Comparison of ENCODE assay signal across 30 cellular contexts in genomic region chr18:11834772-11835171, GRCh38.
"Had no signal": no experiment of that assay in that cellular context is flagged by ENCODE, and none has a peak within 500 bp of the region (broad histone marks: within the 10 kb centered on the region; RNA-seq: fewer than 3 reads in every experiment).

No MANE protein-coding gene starts in this region.

- ATAC-seq: Panc1, Right ventricle myocardium inferior, SK-N-SH treated with all-trans-retinoic acid at 6 μM for 48 hours, T-cell had no signal

- DNase-seq: Karpas-422, MM.1S, MV-4-11, NCI-H1092, NCI-H1105, NCI-H1417 treated with DMSO at 0.1 percent for 48 hours, NCI-H1436 treated with DMSO at 0.1 percent for 48 hours, NCI-H1694 treated with DMSO at 0.1 percent for 48 hours, NCI-H187 treated with DMSO at 0.1 percent for 48 hours, NCI-H2029, NCI-H2081, NCI-H2171 treated with DMSO at 0.1 percent for 48 hours, NCI-H2227 treated with DMSO at 0.1 percent for 48 hours, NCI-H345, NCI-H446, NCI-H510A treated with DMSO at 0.1 percent for 48 hours, NCI-H524 treated with DMSO at 0.1 percent for 48 hours, NCI-H526 treated with DMSO at 0.1 percent for 48 hours, NCI-H774, PC-9, SHP77, SIG-M5, SJCRH30, T-cell had no signal

- H3K4me2 ChIP-seq: PC-9 had no signal

- H3K4me3 ChIP-seq: PC-9, SJCRH30, SK-N-MC had no signal

- FAIRE-seq: RCC 7860 had no signal

- H3K9me3 ChIP-seq: SJCRH30 had no signal

- H3K27me3 ChIP-seq: SJCRH30 had no signal

- H2AFZ ChIP-seq: PC-9 had no signal

- H3K4me1 ChIP-seq: SJCRH30 had no signal

- H3K27ac ChIP-seq: PC-9, RWPE1, SJCRH30, SK-N-MC had no signal

- H3K36me3 ChIP-seq: SJCRH30 had no signal
